Comparison of ENCODE assay signal across 14 cellular contexts in genomic region chr22:36134167-36134566, GRCh38. TPM values are rescaled to one million over a fixed set of nuclear protein-coding genes. Genes with fewer than 3 reads are reported as not detected.
"Had no signal": no experiment of that assay in that cellular context is flagged by ENCODE, and none has a peak within 500 bp of the region (broad histone marks: within the 10 kb centered on the region; RNA-seq: fewer than 3 reads in every experiment).

No MANE protein-coding gene starts in this region.

- H3K27ac Mint-ChIP-seq: brain; T-helper 2 cell treated with Interferon-gamma antibody and Interleukin-4, amounts not matched to agents 5 μg/mL and 100 μg/mL, for 36 hours had no signal

- H3K4me1 ChIP-seq: gastroesophageal sphincter, pancreas, uterus had no signal

- H3K36me3 ChIP-seq: gastroesophageal sphincter, pancreas, uterus had no signal

- H3K4me3 Mint-ChIP-seq: activated T-cell treated with anti-CD3 and anti-CD28 coated beads, Interleukin-2, amount 50 U/mL, for 4 hours; brain; central memory CD8-positive, alpha-beta T cell; effector memory CD8-positive, alpha-beta T cell; neural crest cell; T-helper 2 cell treated with Interferon-gamma antibody and Interleukin-4, amounts not matched to agents 5 μg/mL and 100 μg/mL, for 36 hours had no signal

- H3K27ac ChIP-seq: epithelial cell of prostate, gastroesophageal sphincter, pancreas, uterus had no signal

- DNase-seq: activated CD4-positive, alpha-beta T cell treated with anti-CD3 and anti-CD28 coated beads for 1 hour; activated gamma-delta T cell treated with Interleukin-2 at 50 U/mL for 16 hours; activated T-cell treated with anti-CD3 and anti-CD28 coated beads, Interleukin-2, amount 50 U/mL, for 4 hours; effector memory CD8-positive, alpha-beta T cell; mesendoderm; pancreas; stimulated activated CD4-positive, alpha-beta T cell treated with anti-CD3 and anti-CD28 coated beads, Interleukin-4, amount 100 ng/mL, for 24 hours; uterus had no signal

- H3K9me3 ChIP-seq: gastroesophageal sphincter, pancreas, uterus had no signal

- H3K9me3 Mint-ChIP-seq: activated T-cell treated with anti-CD3 and anti-CD28 coated beads, Interleukin-2, amount 50 U/mL, for 4 hours; brain; central memory CD8-positive, alpha-beta T cell; effector memory CD8-positive, alpha-beta T cell; neural crest cell; T-helper 2 cell treated with Interferon-gamma antibody and Interleukin-4, amounts not matched to agents 5 μg/mL and 100 μg/mL, for 36 hours had no signal

- H3K27me3 Mint-ChIP-seq: central memory CD8-positive, alpha-beta T cell; effector memory CD8-positive, alpha-beta T cell had no signal

- ATAC-seq: effector memory CD8-positive, alpha-beta T cell; gastroesophageal sphincter; pancreas had no signal

- H3K4me1 Mint-ChIP-seq: brain, neural crest cell had no signal

- H3K36me3 Mint-ChIP-seq: brain had no signal

- H3K4me3 ChIP-seq: gastroesophageal sphincter, pancreas, uterus had no signal

RNA-seq across cellular contexts. Expression of gene APOL3, which starts 26.4 kb away (rescaled TPM):
- total RNA-seq: neural crest cell had no signal
